8 cellular contexts compared by ENCODE assay signal in genomic region chr15:86743283-86743903, GRCh38.
DNase-seq lines count a peak whose midpoint lies in the region; ATAC-seq and TF ChIP-seq lines count a peak whose summit lies in the region.

No MANE protein-coding gene starts in this region.

- no peaks in the 10 kb centered on the region for H3K36me3 ChIP-seq in SK-N-SH (replicated peaks in 1 of 2; ENCODE audit: control insufficient read depth in 1 of 2, insufficient read depth in 2 of 2, low read length in 1 of 2)
- no peaks in the 10 kb centered on the region for H3K36me3 ChIP-seq in SU-DHL-6 (ENCODE audit: low read length)
- H3K36me3 ChIP-seq in mucosa of descending colon (ENCODE audit: low read depth) = no peaks in the 10 kb centered on the region
- no peaks in the 10 kb centered on the region for H3K36me3 ChIP-seq in upper lobe of right lung

- ATAC-seq in SK-N-SH treated with all-trans-retinoic acid at 6 μM for 48 hours (no peak), mucosa of descending colon (peak; percentile 82), upper lobe of right lung (peak; percentile 39), HG03342 (IDR thresholded peaks at IDR 0.05; ENCODE audit: unreplicated experiment) (no peak), HG03108 (IDR thresholded peaks at IDR 0.05; ENCODE audit: unreplicated experiment) (no peak)

- intact Hi-C loops in mucosa of descending colon (cut with DNase I, micrococcal nuclease) = loop anchor here in 1 of 2 donors (2.0 kb wide), 1 partner anchor 119 kb away; no protein-coding TSS in a partner anchor
- intact Hi-C loops in upper lobe of right lung (cut with DNase I) = no loop called here

- no peaks in the 10 kb centered on the region for H4K20me1 ChIP-seq in SK-N-SH (ENCODE audit: insufficient read depth)
- H4K20me1 ChIP-seq in SU-DHL-6 (ENCODE audit: low read depth, low read length) = no peaks in the 10 kb centered on the region

- POLR2A ChIA-PET in SK-N-SH (lab: Yijun Ruan, JAX) = no interaction called here

- TF ChIP-seq CTCF in SK-N-SH (IDR thresholded peaks at IDR 0.05) = peak; percentile 45; the same call in 1 of the 2 replicates
- peak; percentile 37 for TF ChIP-seq CTCF in SU-DHL-6 (IDR thresholded peaks at IDR 0.05; ENCODE audit: insufficient read depth, low read length, poor library complexity, severe bottlenecking)
- peak; percentile 27 for TF ChIP-seq CTCF in astrocyte of the spinal cord (IDR thresholded peaks at IDR 0.05; ENCODE audit: low read depth, low read length)
- peak; percentile 68 for TF ChIP-seq CTCF in mucosa of descending colon (IDR thresholded peaks at IDR 0.05)
- peak; percentile 48 for TF ChIP-seq CTCF in upper lobe of right lung (IDR thresholded peaks at IDR 0.05)

- H3F3A ChIP-seq in SK-N-SH (replicated peaks; ENCODE audit: insufficient read depth) (no peaks in the 10 kb centered on the region), SU-DHL-6 (ENCODE audit: insufficient read depth) (no peaks in the 10 kb centered on the region)

- H2AFZ ChIP-seq in SK-N-SH (ENCODE audit: low read depth) = no peak overlapping the region
- no peak overlapping the region for H2AFZ ChIP-seq in SU-DHL-6 (ENCODE audit: low read depth, low read length, severe bottlenecking)

- in situ Hi-C loops in astrocyte of the spinal cord (cut with HindIII; ENCODE audit: low sequenced_read_pairs) = no loop called here

- CTCF ChIA-PET in SK-N-SH (lab: Yijun Ruan, JAX) = interaction anchor here (0.6 to 2.3 kb wide), 15 partner anchors 9 to 884 kb away, joined by 3 to 13 read pairs (median 3); no protein-coding TSS in a partner anchor

- H3K4me2 ChIP-seq in SK-N-SH (no peak overlapping the region), SU-DHL-6 (ENCODE audit: low read depth, low read length, poor library complexity, severe bottlenecking) (no peak overlapping the region)

- H3K9me2 ChIP-seq in SK-N-SH (no peaks in the 10 kb centered on the region), SU-DHL-6 (replicated peaks; ENCODE audit: insufficient read depth, low read length) (no peaks in the 10 kb centered on the region)

- H3K4me3 ChIP-seq in SK-N-SH (ENCODE audit: low read depth in 2 of 2, low read length in 1 of 2) (peak overlapping the region in 1 of 2 experiments; percentile 23; a peak in 1 of 4 replicates), SU-DHL-6 (ENCODE audit: insufficient read depth, low read length, poor library complexity, severe bottlenecking) (no peak overlapping the region), astrocyte of the spinal cord (ENCODE audit: low read depth, low read length) (no peak overlapping the region), mucosa of descending colon (no peak overlapping the region), upper lobe of right lung (no peak overlapping the region)

- H3K9me3 ChIP-seq in SK-N-SH (no peaks in the 10 kb centered on the region), SU-DHL-6 (ENCODE audit: insufficient read depth, low read length) (no peaks in the 10 kb centered on the region), mucosa of descending colon (no peaks in the 10 kb centered on the region), upper lobe of right lung (no peaks in the 10 kb centered on the region)

- no peaks in the 10 kb centered on the region for H3K4me1 ChIP-seq in SK-N-SH (ENCODE audit: control insufficient read depth in 1 of 2, insufficient read depth in 2 of 2, low read depth in 1 of 2, low read length in 1 of 2)
- no peaks in the 10 kb centered on the region for H3K4me1 ChIP-seq in mucosa of descending colon (ENCODE audit: low read depth)
- H3K4me1 ChIP-seq in upper lobe of right lung = no peaks in the 10 kb centered on the region

- no peaks in the 10 kb centered on the region for H3K79me2 ChIP-seq in SK-N-SH (ENCODE audit: insufficient read depth)
- no peaks in the 10 kb centered on the region for H3K79me2 ChIP-seq in SU-DHL-6 (ENCODE audit: insufficient read depth, low read length)

- TF ChIP-seq RAD21 in SK-N-SH (IDR thresholded peaks at IDR 0.05; ENCODE audit: low read length) = peak; percentile 56

- TF ChIP-seq EP300 in SK-N-SH (IDR thresholded peaks at IDR 0.05; ENCODE audit: borderline replicate concordance in 1 of 2, low read depth in 1 of 2, low read length in 1 of 2) = no peak

- DNase-seq in SK-N-SH = peak; percentile 3
- DNase-seq in astrocyte of the spinal cord (ENCODE audit: low read depth, low spot score) = no peak
- peak in 2 of 3 donors; percentile 76 to 87 for DNase-seq in mucosa of descending colon
- DNase-seq in upper lobe of right lung = no peak

- H3K9ac ChIP-seq in SK-N-SH (no peak overlapping the region), SU-DHL-6 (ENCODE audit: low read length) (no peak overlapping the region)

- H3K27ac ChIP-seq in SK-N-SH (ENCODE audit: low read depth in 2 of 2, low read length in 1 of 2) (no peak overlapping the region), SU-DHL-6 (ENCODE audit: low read depth, low read length) (no peak overlapping the region), upper lobe of right lung (no peak overlapping the region)

- H3K27me3 ChIP-seq in SK-N-SH (ENCODE audit: insufficient read depth) (no peaks in the 10 kb centered on the region), SU-DHL-6 (ENCODE audit: low read length) (no peaks in the 10 kb centered on the region), upper lobe of right lung (no peaks in the 10 kb centered on the region)

- 73% methylated on average over 6 of the region's 6 CpGs for WGBS in SK-N-SH (ENCODE audit: low lambda C conversion rate)

TF ChIP-seq in SK-N-SH, 30 proteins besides CTCF, POLR2A, EP300 and RAD21:
- TF ChIP-seq SMC3 (IDR thresholded peaks at IDR 0.05; ENCODE audit: low read depth, low read length) = peak; percentile 47
- no peak for TF ChIP-seq RXRA (IDR thresholded peaks at IDR 0.05; ENCODE audit: borderline replicate concordance, low read depth)
- TF ChIP-seq ZBTB33 (IDR thresholded peaks at IDR 0.05; ENCODE audit: borderline replicate concordance, low read depth) = no peak
- no peak for TF ChIP-seq FOXM1 (IDR thresholded peaks at IDR 0.05; ENCODE audit: low read depth)
- no peak for TF ChIP-seq USF1 (IDR thresholded peaks at IDR 0.05; ENCODE audit: borderline replicate concordance, low read depth)

TF ChIP-seq in SK-N-SH treated with all-trans-retinoic acid at 6 μM for 48 hours, 23 proteins besides CTCF, POLR2A, EP300 and RAD21:
- no peak for TF ChIP-seq GLIS3 (CRISPR knock-in tag; IDR thresholded peaks at IDR 0.05)
- no peak for TF ChIP-seq BACH2 (CRISPR knock-in tag; IDR thresholded peaks at IDR 0.05; ENCODE audit: borderline replicate concordance)
- TF ChIP-seq ZFP3 (CRISPR knock-in tag; IDR thresholded peaks at IDR 0.05) = no peak
- TF ChIP-seq, protein P1, sequence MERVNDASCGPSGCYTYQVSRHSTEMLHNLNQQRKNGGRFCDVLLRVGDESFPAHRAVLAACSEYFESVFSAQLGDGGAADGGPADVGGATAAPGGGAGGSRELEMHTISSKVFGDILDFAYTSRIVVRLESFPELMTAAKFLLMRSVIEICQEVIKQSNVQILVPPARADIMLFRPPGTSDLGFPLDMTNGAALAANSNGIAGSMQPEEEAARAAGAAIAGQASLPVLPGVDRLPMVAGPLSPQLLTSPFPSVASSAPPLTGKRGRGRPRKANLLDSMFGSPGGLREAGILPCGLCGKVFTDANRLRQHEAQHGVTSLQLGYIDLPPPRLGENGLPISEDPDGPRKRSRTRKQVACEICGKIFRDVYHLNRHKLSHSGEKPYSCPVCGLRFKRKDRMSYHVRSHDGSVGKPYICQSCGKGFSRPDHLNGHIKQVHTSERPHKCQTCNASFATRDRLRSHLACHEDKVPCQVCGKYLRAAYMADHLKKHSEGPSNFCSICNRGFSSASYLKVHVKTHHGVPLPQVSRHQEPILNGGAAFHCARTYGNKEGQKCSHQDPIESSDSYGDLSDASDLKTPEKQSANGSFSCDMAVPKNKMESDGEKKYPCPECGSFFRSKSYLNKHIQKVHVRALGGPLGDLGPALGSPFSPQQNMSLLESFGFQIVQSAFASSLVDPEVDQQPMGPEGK (CRISPR knock-in tag; IDR thresholded peaks at IDR 0.05; ENCODE audit: borderline replicate concordance) = no peak
- TF ChIP-seq SNAI2 (CRISPR knock-in tag; IDR thresholded peaks at IDR 0.05) = no peak
- no peak for TF ChIP-seq TCF4 (CRISPR knock-in tag; IDR thresholded peaks at IDR 0.05; ENCODE audit: borderline replicate concordance)
- TF ChIP-seq ESRRG (CRISPR knock-in tag; IDR thresholded peaks at IDR 0.05) = no peak
- TF ChIP-seq, protein P2, sequence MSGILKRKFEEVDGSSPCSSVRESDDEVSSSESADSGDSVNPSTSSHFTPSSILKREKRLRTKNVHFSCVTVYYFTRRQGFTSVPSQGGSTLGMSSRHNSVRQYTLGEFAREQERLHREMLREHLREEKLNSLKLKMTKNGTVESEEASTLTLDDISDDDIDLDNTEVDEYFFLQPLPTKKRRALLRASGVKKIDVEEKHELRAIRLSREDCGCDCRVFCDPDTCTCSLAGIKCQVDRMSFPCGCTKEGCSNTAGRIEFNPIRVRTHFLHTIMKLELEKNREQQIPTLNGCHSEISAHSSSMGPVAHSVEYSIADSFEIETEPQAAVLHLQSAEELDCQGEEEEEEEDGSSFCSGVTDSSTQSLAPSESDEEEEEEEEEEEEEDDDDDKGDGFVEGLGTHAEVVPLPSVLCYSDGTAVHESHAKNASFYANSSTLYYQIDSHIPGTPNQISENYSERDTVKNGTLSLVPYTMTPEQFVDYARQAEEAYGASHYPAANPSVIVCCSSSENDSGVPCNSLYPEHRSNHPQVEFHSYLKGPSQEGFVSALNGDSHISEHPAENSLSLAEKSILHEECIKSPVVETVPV (CRISPR knock-in tag; IDR thresholded peaks at IDR 0.05) = no peak

Comparison
In these comparisons a context has a peak if more than half of its experiments do, and no peak if none do; other contexts are left out.
1. DNase-seq: peak in SK-N-SH (single experiment) and mucosa of descending colon (2 of 3); none in astrocyte of the spinal cord (single experiment) and upper lobe of right lung (single experiment).
2. ATAC-seq: peak in mucosa of descending colon (single experiment) and upper lobe of right lung (single experiment); none in SK-N-SH treated with all-trans-retinoic acid at 6 μM for 48 hours (single experiment), HG03342 (single experiment) and HG03108 (single experiment).
3. Peak in every context shown above with its lines, with median percentiles within 50 percentile points of each other: CTCF ChIP-seq.